In the genomic region with DNA sequence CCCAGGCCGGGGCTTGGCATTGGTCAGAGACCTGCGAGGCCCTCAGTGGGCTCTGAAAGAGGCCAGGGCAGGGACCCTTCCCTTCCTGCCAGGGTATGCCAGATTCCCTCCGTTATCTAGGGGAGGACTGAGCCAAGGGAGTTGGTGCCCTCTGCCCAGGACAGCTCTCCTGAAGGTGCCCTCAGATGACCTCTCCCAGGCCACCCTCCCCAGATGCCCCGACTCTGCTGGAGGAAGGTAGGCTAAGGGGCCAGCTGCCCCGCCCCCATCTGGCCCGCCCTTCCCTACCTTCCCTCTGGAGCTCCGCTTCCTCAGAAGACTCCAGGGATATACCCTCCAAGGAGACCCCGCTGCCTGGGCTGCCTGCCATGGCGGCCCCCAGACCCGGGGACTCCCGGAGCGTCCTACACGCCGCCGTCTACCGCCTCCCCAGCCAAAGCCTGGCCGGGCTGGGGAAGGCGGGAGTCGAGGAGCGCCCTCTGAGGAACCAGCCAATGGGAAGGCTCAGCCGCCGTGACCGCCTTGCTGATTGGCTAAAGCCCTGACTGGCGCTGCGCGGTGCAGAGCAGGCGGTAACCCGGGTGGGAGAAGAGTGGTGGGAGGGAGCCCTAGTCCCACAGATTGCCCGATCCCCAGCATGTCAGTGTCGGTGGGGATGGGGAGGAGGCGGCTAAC, we compare ENCODE assay signal across 8 cellular contexts. TPM values are rescaled to one million over a fixed set of nuclear protein-coding genes. Genes with fewer than 3 reads are reported as not detected.
A peak's percentile ranks its signal among the peaks of the same experiment; 100 is the strongest.
DNase-seq lines count a peak whose midpoint lies in the region; ATAC-seq lines count a peak whose summit lies in the region.

No MANE protein-coding gene starts in this region.

- in situ Hi-C loops in Caki2 (cut with HindIII; ENCODE audit: low pct_unique_long_range_greater_than_20kb, low sequenced_read_pairs): no loop called here

- ATAC-seq in HG02885 (IDR thresholded peaks at IDR 0.05; ENCODE audit: poor library complexity, unreplicated experiment) (peak; percentile 44), HG03565 (IDR thresholded peaks at IDR 0.05; ENCODE audit: unreplicated experiment) (no peak)

- peak; percentile 76 for DNase-seq in Caki2 (ENCODE audit: low read depth)
- peak; percentile 89 for DNase-seq in NCI-H226
- peak; percentile 79 for DNase-seq in activated CD4-positive, CD25-positive, alpha-beta regulatory T cell treated with anti-CD3 and anti-CD28 coated beads, Interleukin-2, amount 50 U/mL, for 72 hours
- peak; percentile 74 for DNase-seq in central memory CD4-positive, alpha-beta T cell
- peak; percentile 97 for DNase-seq in islet precursor cell
- peak; percentile 39 for DNase-seq in smooth muscle cell of the brain vasculature (ENCODE audit: low read depth, low spot score)

RNA-seq across cellular contexts. Expression of gene MPP2, which starts 7.0 kb away (rescaled TPM):
- total RNA-seq in Caki2 (2014; rRNA removed; shearing (Covaris generic); ENCODE audit: low replicate concordance): 4.8 and 8.1 TPM in 2 replicates

RNA-seq across cellular contexts. Expression of gene PPY, which starts 42.0 kb away (rescaled TPM):
- total RNA-seq in Caki2 (2014; rRNA removed; shearing (Covaris generic); ENCODE audit: low replicate concordance): not detected in 2 replicates

RNA-seq across cellular contexts. Expression of gene CD300LG, which starts 53.3 kb away (rescaled TPM):
- total RNA-seq in Caki2 (2014; rRNA removed; shearing (Covaris generic); ENCODE audit: low replicate concordance): not detected in 2 replicates

RNA-seq across cellular contexts. Expression of gene PYY, which starts 53.4 kb away (rescaled TPM):
- not detected in 2 replicates for total RNA-seq in Caki2 (2014; rRNA removed; shearing (Covaris generic); ENCODE audit: low replicate concordance)

Comparison
In these comparisons a context has a peak if more than half of its experiments do, and no peak if none do; other contexts are left out.
1. DNase-seq: peak in every context shown above with its lines; median percentile 97 in islet precursor cell; 89 in NCI-H226; 79 in activated CD4-positive, CD25-positive, alpha-beta regulatory T cell treated with anti-CD3 and anti-CD28 coated beads, Interleukin-2, amount 50 U/mL, for 72 hours; 76 in Caki2; 74 in central memory CD4-positive, alpha-beta T cell; 39 in smooth muscle cell of the brain vasculature.